In the genomic region with DNA sequence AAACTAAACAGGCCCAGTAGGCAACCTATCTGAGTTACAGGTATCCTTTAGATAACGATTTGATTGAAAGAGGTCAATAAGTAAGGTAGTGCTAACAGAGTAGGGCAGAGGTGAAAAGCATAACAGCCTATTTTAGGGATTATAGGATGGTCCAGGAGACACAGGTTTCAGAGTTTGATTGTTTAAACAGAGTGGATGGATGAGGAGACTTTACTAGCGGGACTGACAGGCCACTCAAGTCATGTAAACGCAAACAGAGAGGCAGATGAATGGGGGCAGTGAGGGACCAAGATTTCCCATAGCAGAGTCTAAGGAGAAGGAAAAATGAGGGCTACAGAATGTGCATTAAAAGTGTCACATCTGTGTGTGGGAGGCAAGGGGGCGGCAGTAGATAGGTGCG, we compare ENCODE assay signal across 20 cellular contexts. TPM values are rescaled to one million over a fixed set of nuclear protein-coding genes. Genes with fewer than 3 reads are reported as not detected.
DNase-seq lines count a peak whose midpoint lies in the region; ATAC-seq and TF ChIP-seq lines count a peak whose summit lies in the region.
"Had no signal": no experiment of that assay in that cellular context is flagged by ENCODE, and none has a peak within 500 bp of the region (broad histone marks: within the 10 kb centered on the region; RNA-seq: fewer than 3 reads in every experiment).

No MANE protein-coding gene starts in this region.

- H3K4me3 ChIP-seq in ascending aorta (peak overlapping the region; percentile 77 to 98), subcutaneous abdominal adipose tissue (ENCODE audit: low read depth in 1 of 5, low read length in 5 of 5) (peak overlapping the region in 3 of 5 donors; percentile 42 to 100 (median 98))
- H3K4me3 ChIP-seq: body of pancreas, ovary had no signal

- DNase-seq in Calu3 (no peak), ascending aorta (ENCODE audit: low spot score in 2 of 2) (no peak), natural killer cell (no peak), NCI-H1694 treated with DMSO at 0.1 percent for 48 hours (lab: John Stamatoyannopoulos, UW) (no peak)
- DNase-seq: activated CD4-positive, alpha-beta memory T cell treated with anti-CD3 and anti-CD28 coated beads for 36 hours; activated naive CD4-positive, alpha-beta T cell treated with Interleukin-2 at 50 U/mL for 16 hours; activated T-cell treated with anti-CD3 and anti-CD28 coated beads, Interleukin-2, amount 50 U/mL, for 24 hours; body of pancreas; foreskin keratinocyte; NCI-H1436; NCI-H82; ovary; substantia nigra had no signal

- H3K27ac ChIP-seq in ascending aorta, result peak overlapping the region; percentile 91 to 95
- peak overlapping the region; percentile 19 for H3K27ac ChIP-seq in subcutaneous abdominal adipose tissue (ENCODE audit: low read depth, low read length)
- H3K27ac ChIP-seq: foreskin keratinocyte, ovary had no signal

- peaks cover 13 to 33% of the 10 kb centered on the region in 2 donors for H3K36me3 ChIP-seq in ascending aorta
- H3K36me3 ChIP-seq in subcutaneous abdominal adipose tissue (ENCODE audit: control insufficient read depth in 5 of 5, insufficient read depth in 5 of 5, low read length in 5 of 5), result peaks cover 0 to 3% (median 2%) of the 10 kb centered on the region in 5 donors
- H3K36me3 ChIP-seq: ovary had no signal

- H3K4me1 Mint-ChIP-seq in Calu3 (ENCODE audit: low read depth, unreplicated experiment) (peaks cover 24% of the 10 kb centered on the region), natural killer cell (peaks cover 94 to 95% of the 10 kb centered on the region in 2 donors)

- ATAC-seq in natural killer cell (no peak), GM19328 (IDR thresholded peaks at IDR 0.05; ENCODE audit: unreplicated experiment) (no peak), HG03571 (IDR thresholded peaks at IDR 0.05; ENCODE audit: unreplicated experiment) (no peak)
- ATAC-seq: body of pancreas, foreskin keratinocyte, HCT116, Panc1, WTC11 had no signal

- H3K9me3 Mint-ChIP-seq in Calu3 (ENCODE audit: low read depth, unreplicated experiment), result no peaks in the 10 kb centered on the region
- no peaks in the 10 kb centered on the region for H3K9me3 Mint-ChIP-seq in natural killer cell
- H3K9me3 Mint-ChIP-seq: activated CD4-positive, alpha-beta memory T cell treated with anti-CD3 and anti-CD28 coated beads for 36 hours had no signal

- BruUV-seq in Calu3 (replicated peaks; lab: Mats Ljungman, UMichigan), result no TSS peak

- no peak for TF ChIP-seq CTCF in Calu3 (IDR thresholded peaks at IDR 0.05; ENCODE audit: unreplicated experiment)
- TF ChIP-seq CTCF in ascending aorta (IDR thresholded peaks at IDR 0.05), result no peak
- no peak for TF ChIP-seq CTCF in natural killer cell (IDR thresholded peaks at IDR 0.05)

- H3K36me3 Mint-ChIP-seq in Calu3 (ENCODE audit: insufficient read depth, unreplicated experiment) (peaks cover 54% of the 10 kb centered on the region), natural killer cell (no peaks in the 10 kb centered on the region)

- intact Hi-C loops in Calu3 (cut with micrococcal nuclease; ENCODE audit: unreplicated experiment), result loop anchor here (2.0 kb wide), 1 partner anchor 91 kb away; no protein-coding TSS in a partner anchor
- intact Hi-C loops in ascending aorta (cut with DNase I), result no loop called here
- intact Hi-C loops in natural killer cell (cut with micrococcal nuclease), result no loop called here

- H3K4me1 ChIP-seq in ascending aorta (peaks cover 9 to 28% of the 10 kb centered on the region in 2 donors), subcutaneous abdominal adipose tissue (ENCODE audit: control insufficient read depth in 5 of 5, insufficient read depth in 5 of 5, low read length in 5 of 5) (peaks cover 6 to 70% (median 56%) of the 10 kb centered on the region in 5 donors)

- H3K9me3 ChIP-seq in ascending aorta, result no peaks in the 10 kb centered on the region
- no peaks in the 10 kb centered on the region for H3K9me3 ChIP-seq in subcutaneous abdominal adipose tissue (ENCODE audit: control insufficient read depth in 5 of 5, low read length in 5 of 5)
- H3K9me3 ChIP-seq: body of pancreas, ovary had no signal

- no peak overlapping the region for H3K9ac ChIP-seq in subcutaneous abdominal adipose tissue (ENCODE audit: low read length in 5 of 5)

- peak overlapping the region; percentile 73 for H3K4me3 Mint-ChIP-seq in Calu3 (ENCODE audit: low read depth, unreplicated experiment)
- H3K4me3 Mint-ChIP-seq in natural killer cell, result peak overlapping the region; percentile 47
- H3K4me3 Mint-ChIP-seq: activated CD4-positive, alpha-beta memory T cell treated with anti-CD3 and anti-CD28 coated beads for 36 hours; activated T-cell treated with anti-CD3 and anti-CD28 coated beads, Interleukin-2, amount 50 U/mL, for 24 hours; T-helper 2 cell treated with Interferon-gamma antibody and Interleukin-4, amounts not matched to agents 5 μg/mL and 100 μg/mL, for 36 hours; WTC11 had no signal

- no peaks in the 10 kb centered on the region for H3K27me3 Mint-ChIP-seq in Calu3 (ENCODE audit: unreplicated experiment)
- no peaks in the 10 kb centered on the region for H3K27me3 Mint-ChIP-seq in natural killer cell (ENCODE audit: low read depth in 2 of 2)
- H3K27me3 Mint-ChIP-seq: activated CD4-positive, alpha-beta memory T cell treated with anti-CD3 and anti-CD28 coated beads for 36 hours; activated T-cell treated with anti-CD3 and anti-CD28 coated beads, Interleukin-2, amount 50 U/mL, for 24 hours had no signal

- H3K27me3 ChIP-seq in ascending aorta (no peaks in the 10 kb centered on the region), subcutaneous abdominal adipose tissue (ENCODE audit: control insufficient read depth in 5 of 5, insufficient read depth in 4 of 5, low read length in 5 of 5) (no peaks in the 10 kb centered on the region)
- H3K27me3 ChIP-seq: body of pancreas, foreskin keratinocyte, ovary had no signal

- H3K27ac Mint-ChIP-seq in Calu3 (ENCODE audit: unreplicated experiment), result peak overlapping the region; percentile 42
- peak overlapping the region; percentile 98 to 99 for H3K27ac Mint-ChIP-seq in natural killer cell
- H3K27ac Mint-ChIP-seq: activated CD4-positive, alpha-beta memory T cell treated with anti-CD3 and anti-CD28 coated beads for 36 hours; activated T-cell treated with anti-CD3 and anti-CD28 coated beads, Interleukin-2, amount 50 U/mL, for 24 hours; T-helper 2 cell treated with Interferon-gamma antibody and Interleukin-4, amounts not matched to agents 5 μg/mL and 100 μg/mL, for 36 hours; WTC11 had no signal

- CTCF ChIA-PET in Calu3 (lab: Charles Lee), result interaction anchor here (1.0 kb wide), 1 partner anchor 25 kb away, joined by 3 read pairs; no protein-coding TSS in a partner anchor

RNA-seq across cellular contexts. Expression of a gene that starts 4.8 kb away (rescaled TPM):
- total RNA-seq in Calu3 (2022) (18.2 and 28.1 TPM in 2 replicates), ascending aorta (150 TPM), natural killer cell (100 to 1,000 TPM; 106 to 110 (median 107) TPM)
